In the genomic region with DNA sequence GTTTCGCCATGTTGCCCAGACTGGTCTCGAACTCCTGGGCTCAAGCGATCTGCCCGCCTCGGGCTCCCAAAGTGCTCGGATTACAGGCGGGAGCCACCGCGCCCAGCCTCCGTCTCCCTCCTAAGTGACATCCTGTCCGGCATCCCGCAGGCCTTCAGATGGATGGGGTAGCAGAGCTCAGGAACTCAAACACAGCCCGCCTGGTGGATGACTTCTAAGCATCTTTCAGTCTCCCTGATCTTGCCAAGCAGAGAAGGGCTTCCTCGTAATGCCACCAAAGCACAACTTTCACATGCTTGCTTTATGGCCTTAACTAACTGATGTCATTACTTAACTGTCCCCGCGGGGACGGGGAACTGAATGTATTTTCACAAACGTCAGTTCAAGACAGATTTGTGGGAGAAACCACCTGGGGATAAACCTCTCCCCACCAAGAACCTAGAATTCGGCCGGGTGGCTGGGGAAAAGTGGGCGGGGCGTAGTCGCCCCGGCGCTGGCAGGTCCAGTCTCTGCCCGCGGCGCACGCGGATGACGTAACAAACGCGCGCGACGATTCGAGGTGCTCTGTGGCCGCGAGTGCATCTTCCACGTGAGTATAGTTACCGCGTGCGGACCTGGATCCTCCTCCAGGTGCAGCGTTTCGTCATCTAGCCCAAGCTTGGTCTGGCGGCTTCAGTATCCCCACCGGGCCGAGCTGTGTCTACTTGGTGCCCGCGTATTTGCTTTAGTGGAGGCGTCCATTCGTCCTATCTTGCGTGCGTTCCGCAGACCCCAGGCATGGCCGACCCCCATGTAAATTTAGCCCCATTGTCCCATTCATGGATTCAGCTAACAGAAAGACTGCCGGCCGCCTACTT, we compare ENCODE assay signal across 8 cellular contexts. TPM values are rescaled to one million over a fixed set of nuclear protein-coding genes. Genes with fewer than 3 reads are reported as not detected.
DNase-seq lines count a peak whose midpoint lies in the region; ATAC-seq, FAIRE-seq and TF ChIP-seq lines count a peak whose summit lies in the region.

A gene with protein sequence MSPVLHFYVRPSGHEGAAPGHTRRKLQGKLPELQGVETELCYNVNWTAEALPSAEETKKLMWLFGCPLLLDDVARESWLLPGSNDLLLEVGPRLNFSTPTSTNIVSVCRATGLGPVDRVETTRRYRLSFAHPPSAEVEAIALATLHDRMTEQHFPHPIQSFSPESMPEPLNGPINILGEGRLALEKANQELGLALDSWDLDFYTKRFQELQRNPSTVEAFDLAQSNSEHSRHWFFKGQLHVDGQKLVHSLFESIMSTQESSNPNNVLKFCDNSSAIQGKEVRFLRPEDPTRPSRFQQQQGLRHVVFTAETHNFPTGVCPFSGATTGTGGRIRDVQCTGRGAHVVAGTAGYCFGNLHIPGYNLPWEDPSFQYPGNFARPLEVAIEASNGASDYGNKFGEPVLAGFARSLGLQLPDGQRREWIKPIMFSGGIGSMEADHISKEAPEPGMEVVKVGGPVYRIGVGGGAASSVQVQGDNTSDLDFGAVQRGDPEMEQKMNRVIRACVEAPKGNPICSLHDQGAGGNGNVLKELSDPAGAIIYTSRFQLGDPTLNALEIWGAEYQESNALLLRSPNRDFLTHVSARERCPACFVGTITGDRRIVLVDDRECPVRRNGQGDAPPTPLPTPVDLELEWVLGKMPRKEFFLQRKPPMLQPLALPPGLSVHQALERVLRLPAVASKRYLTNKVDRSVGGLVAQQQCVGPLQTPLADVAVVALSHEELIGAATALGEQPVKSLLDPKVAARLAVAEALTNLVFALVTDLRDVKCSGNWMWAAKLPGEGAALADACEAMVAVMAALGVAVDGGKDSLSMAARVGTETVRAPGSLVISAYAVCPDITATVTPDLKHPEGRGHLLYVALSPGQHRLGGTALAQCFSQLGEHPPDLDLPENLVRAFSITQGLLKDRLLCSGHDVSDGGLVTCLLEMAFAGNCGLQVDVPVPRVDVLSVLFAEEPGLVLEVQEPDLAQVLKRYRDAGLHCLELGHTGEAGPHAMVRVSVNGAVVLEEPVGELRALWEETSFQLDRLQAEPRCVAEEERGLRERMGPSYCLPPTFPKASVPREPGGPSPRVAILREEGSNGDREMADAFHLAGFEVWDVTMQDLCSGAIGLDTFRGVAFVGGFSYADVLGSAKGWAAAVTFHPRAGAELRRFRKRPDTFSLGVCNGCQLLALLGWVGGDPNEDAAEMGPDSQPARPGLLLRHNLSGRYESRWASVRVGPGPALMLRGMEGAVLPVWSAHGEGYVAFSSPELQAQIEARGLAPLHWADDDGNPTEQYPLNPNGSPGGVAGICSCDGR (N-terminal part only) (plus strand): TSS at position 539 of the 857 bp plus-strand sequence. CDS start 4,649 bp downstream, outside the sequence.

- peak; percentile 46 for ATAC-seq in GM21526 (IDR thresholded peaks at IDR 0.05; ENCODE audit: low FRiP score, unreplicated experiment)
- ATAC-seq in activated T-cell treated with anti-CD3 and anti-CD28 coated beads, Interleukin-2, amount 50 U/mL, for 72 hours (replicated peaks in 1 of 2) = peak; percentile 65 to 67

- peaks cover 4% of the 10 kb centered on the region; the same call in 1 of the 2 replicates for H3K79me2 ChIP-seq in KMS-11 (ENCODE audit: insufficient read depth, low read depth)

- TF ChIP-seq CTCF in D721Med (IDR thresholded peaks at IDR 0.05; ENCODE audit: insufficient read depth, missing control alignments) (no peak), KMS-11 (conservative IDR thresholded peaks at IDR 0.05; ENCODE audit: low read depth, low read length) (no peak), Peyer's patch (IDR thresholded peaks at IDR 0.05) (peak in 1 of 6 experiments; percentile 26), esophagus squamous epithelium (IDR thresholded peaks at IDR 0.05) (peak in 1 of 6 experiments; percentile 27)

- H3K36me3 ChIP-seq in KMS-11 (ENCODE audit: insufficient read depth) = no peaks in the 10 kb centered on the region
- peaks cover 0 to 12% (median 0%) of the 10 kb centered on the region in 3 donors for H3K36me3 ChIP-seq in Peyer's patch
- peaks cover 0 to 26% (median 0%) of the 10 kb centered on the region in 3 donors for H3K36me3 ChIP-seq in esophagus squamous epithelium

- no peak within 1 kb of the TSS for H2AFZ ChIP-seq in KMS-11 (ENCODE audit: low read depth)

- H3K27ac Mint-ChIP-seq in activated T-cell treated with anti-CD3 and anti-CD28 coated beads, Interleukin-2, amount 50 U/mL, for 72 hours = peak within 1 kb of the TSS; percentile 99

- DNase-seq in D721Med (ENCODE audit: insufficient read length, low spot score) (peak; percentile 83), Peyer's patch (peak; percentile 98 to 99 (median 98)), esophagus squamous epithelium (lab: John Stamatoyannopoulos, UW) (peak; percentile 79), myocyte (ENCODE audit: low read depth) (peak; percentile 94)
- peak; percentile 97 to 99 for DNase-seq in activated T-cell treated with anti-CD3 and anti-CD28 coated beads, Interleukin-2, amount 50 U/mL, for 72 hours
- peak; percentile 96 for DNase-seq in stimulated activated CD8-positive, alpha-beta memory T cell treated with anti-CD3 and anti-CD28 coated beads, Interleukin-7, amount 100 ng/mL, for 24 hours (ENCODE audit: low read depth)

- peak within 1 kb of the TSS; percentile 94 for H3K9ac ChIP-seq in KMS-11

- H3K27me3 ChIP-seq in KMS-11 (ENCODE audit: insufficient read depth, low read depth) (no peaks in the 10 kb centered on the region), Peyer's patch (no peaks in the 10 kb centered on the region), esophagus squamous epithelium (no peaks in the 10 kb centered on the region)

- peak in 1 of 2 donors; percentile 61 for TF ChIP-seq POLR2A in Peyer's patch (IDR thresholded peaks at IDR 0.05)
- TF ChIP-seq POLR2A in esophagus squamous epithelium (IDR thresholded peaks at IDR 0.05) = peak in 2 of 4 donors; percentile 47 to 71

- H3K4me3 ChIP-seq in KMS-11 (IDR thresholded peaks at IDR 0.05; ENCODE audit: insufficient read depth, low read depth, low read length) = no peak within 1 kb of the TSS
- peak within 1 kb of the TSS; percentile 67 to 74 (median 68) for H3K4me3 ChIP-seq in Peyer's patch
- H3K4me3 ChIP-seq in esophagus squamous epithelium = peak within 1 kb of the TSS; percentile 57 to 83 (median 68)

- 0% methylated on average over 3 to 15 of the region's 58 CpGs for WGBS in esophagus squamous epithelium, 2 donors

- H3K9me3 ChIP-seq in Peyer's patch = no peaks in the 10 kb centered on the region
- H3K9me3 ChIP-seq in esophagus squamous epithelium = no peaks in the 10 kb centered on the region

- H3K36me3 Mint-ChIP-seq in activated T-cell treated with anti-CD3 and anti-CD28 coated beads, Interleukin-2, amount 50 U/mL, for 72 hours (ENCODE audit: insufficient read depth in 2 of 2) = peaks cover 7 to 21% of the 10 kb centered on the region in 2 donors

- H3K4me1 Mint-ChIP-seq in activated T-cell treated with anti-CD3 and anti-CD28 coated beads, Interleukin-2, amount 50 U/mL, for 72 hours (ENCODE audit: low read depth) = peaks cover 49% of the 10 kb centered on the region

- peak within 1 kb of the TSS; percentile 96 for H3K27ac ChIP-seq in KMS-11
- peak within 1 kb of the TSS; percentile 94 to 99 (median 96) for H3K27ac ChIP-seq in Peyer's patch
- H3K27ac ChIP-seq in esophagus squamous epithelium = peak within 1 kb of the TSS; percentile 97 to 99 (median 98)

- peak within 1 kb of the TSS; percentile 86 to 96 for H3K4me3 Mint-ChIP-seq in activated T-cell treated with anti-CD3 and anti-CD28 coated beads, Interleukin-2, amount 50 U/mL, for 72 hours

- intact Hi-C loops in esophagus squamous epithelium (cut with DNase I) = no loop called here

- peak within 1 kb of the TSS; percentile 48 for H3K4me2 ChIP-seq in KMS-11

- H3K4me1 ChIP-seq in KMS-11 (ENCODE audit: low read depth, poor library complexity, severe bottlenecking) (no peaks in the 10 kb centered on the region), Peyer's patch (peaks cover 0 to 17% (median 5%) of the 10 kb centered on the region in 4 donors), esophagus squamous epithelium (peaks cover 3 to 39% (median 7%) of the 10 kb centered on the region in 3 donors)

- FAIRE-seq in D721Med (lab: Jason Lieb, UNC) = no peak

- no peaks in the 10 kb centered on the region for H4K20me1 ChIP-seq in KMS-11 (ENCODE audit: insufficient read depth)

- no peaks in the 10 kb centered on the region for H3K27me3 Mint-ChIP-seq in activated T-cell treated with anti-CD3 and anti-CD28 coated beads, Interleukin-2, amount 50 U/mL, for 72 hours (ENCODE audit: low read depth)

- H3K9me3 Mint-ChIP-seq in activated T-cell treated with anti-CD3 and anti-CD28 coated beads, Interleukin-2, amount 50 U/mL, for 72 hours = no peaks in the 10 kb centered on the region

RNA-seq across cellular contexts. Expression of the gene that starts here (rescaled TPM):
- total RNA-seq in Peyer's patch (10 to 100 TPM in 3 of 4 donors, 1 to 10 TPM in 1; 7.4 to 63.5 (median 14.0) TPM), esophagus squamous epithelium (10 to 100 TPM in 3 of 4 donors, 1 to 10 TPM in 1; 8.7 to 23.0 (median 17.9) TPM), myocyte (16.1 and 20.6 TPM in 2 replicates)
- 10 to 100 TPM; 59.9 to 72.2 TPM for total RNA-seq in activated T-cell treated with anti-CD3 and anti-CD28 coated beads, Interleukin-2, amount 50 U/mL, for 72 hours
- polyA plus RNA-seq in myocyte (2012) = 10.9 TPM
